8 cellular contexts compared by ENCODE assay signal in genomic region chr14:98138666-98139065, GRCh38.
DNase-seq lines count a peak whose midpoint lies in the region; TF ChIP-seq lines count a peak whose summit lies in the region.

No MANE protein-coding gene starts in this region.

- no peaks in the 10 kb centered on the region for H3K9me3 ChIP-seq in DOHH2 (ENCODE audit: control insufficient read depth, insufficient read depth, low read length)

- peak; percentile 77 for DNase-seq in NCI-H2107 (lab: John Stamatoyannopoulos, UW)
- DNase-seq in activated CD8-positive, alpha-beta memory T cell treated with anti-CD3 and anti-CD28 coated beads, Interleukin-2, amount 50 U/mL, for 4 hours = peak; percentile 63
- peak; percentile 21 for DNase-seq in globus pallidus (ENCODE audit: low spot score)
- peak; percentile 45 to 49 (median 48) for DNase-seq in stimulated activated CD4-positive, alpha-beta T cell treated with anti-CD3 and anti-CD28 coated beads, Interleukin-1b, Interleukin-23, amount 100 ng/mL, for 24 hours (ENCODE audit: low read depth in 4 of 4, low spot score in 1 of 4)
- no peak for DNase-seq in cerebellar nuclear complex (lab: John Stamatoyannopoulos, UW)
- DNase-seq in RWPE1 (ENCODE audit: low spot score) = no peak
- no peak for DNase-seq in NCI-H2196 (lab: John Stamatoyannopoulos, UW; ENCODE audit: unreplicated experiment)

- no peak overlapping the region for H3K4me3 ChIP-seq in DOHH2 (ENCODE audit: low read length)

- POLR2A ChIA-PET in RWPE1 (lab: Yijun Ruan, JAX; ENCODE audit: low non-redundant PET) = no interaction called here

- H3K79me2 ChIP-seq in DOHH2 (ENCODE audit: control insufficient read depth, low read length) = no peaks in the 10 kb centered on the region

- H3K27ac ChIP-seq in DOHH2 (ENCODE audit: low read depth, low read length) = no peak overlapping the region
- H3K27ac ChIP-seq in RWPE1 = no peak overlapping the region

- no peaks in the 10 kb centered on the region for H3K4me1 ChIP-seq in DOHH2 (ENCODE audit: control insufficient read depth, low read length)

- CTCF ChIA-PET in RWPE1 (lab: Yijun Ruan, JAX) = no interaction called here

- TF ChIP-seq CTCF in DOHH2 (IDR thresholded peaks at IDR 0.05; ENCODE audit: low read depth, low read length, poor library complexity, severe bottlenecking) (peak; percentile 74), RWPE1 (conservative IDR thresholded peaks at IDR 0.05; ENCODE audit: low read depth) (no peak)

- no peaks in the 10 kb centered on the region for H3K9me2 ChIP-seq in DOHH2 (replicated peaks; ENCODE audit: control insufficient read depth, low read length)

- no peaks in the 10 kb centered on the region for H4K20me1 ChIP-seq in DOHH2 (ENCODE audit: control insufficient read depth, insufficient read depth, low read depth, low read length)

- H3K36me3 ChIP-seq in DOHH2 (ENCODE audit: control insufficient read depth, low read length) = no peaks in the 10 kb centered on the region

- H3F3A ChIP-seq in DOHH2 (ENCODE audit: control insufficient read depth, insufficient read depth) = no peaks in the 10 kb centered on the region

- no peaks in the 10 kb centered on the region for H3K27me3 ChIP-seq in DOHH2 (ENCODE audit: control insufficient read depth, low read length)

- no peak overlapping the region for H3K4me2 ChIP-seq in DOHH2 (ENCODE audit: low read length)

Comparison
In these comparisons a context has a peak if more than half of its experiments do, and no peak if none do; other contexts are left out.
1. DNase-seq: peak in NCI-H2107 (single experiment), activated CD8-positive, alpha-beta memory T cell treated with anti-CD3 and anti-CD28 coated beads, Interleukin-2, amount 50 U/mL, for 4 hours (single experiment), globus pallidus (single experiment) and stimulated activated CD4-positive, alpha-beta T cell treated with anti-CD3 and anti-CD28 coated beads, Interleukin-1b, Interleukin-23, amount 100 ng/mL, for 24 hours (4 of 4); none in cerebellar nuclear complex (0 of 2), RWPE1 (single experiment) and NCI-H2196 (single experiment).